26 cellular contexts compared by ENCODE assay signal in the genomic region with DNA sequence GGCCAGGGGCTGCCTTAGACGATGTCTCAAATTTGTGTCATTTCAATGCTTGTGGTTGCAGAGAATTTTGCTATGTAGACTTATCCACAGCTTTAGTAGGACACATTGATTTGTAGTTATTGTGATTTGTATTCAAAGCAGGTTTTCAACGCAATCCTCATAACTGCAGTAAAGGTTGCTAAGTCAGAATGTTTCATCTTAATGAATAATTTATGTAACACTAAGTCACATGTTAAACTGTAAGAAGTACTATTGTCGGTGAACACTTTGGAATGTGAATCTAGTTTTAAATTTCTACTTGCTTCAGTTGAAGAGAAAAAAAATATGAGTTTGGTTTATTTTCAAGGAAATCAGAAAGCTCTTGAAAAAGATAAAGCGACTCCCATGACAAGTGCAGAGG.
"Had no signal": no experiment of that assay in that cellular context is flagged by ENCODE, and none has a peak within 500 bp of the region (broad histone marks: within the 10 kb centered on the region; RNA-seq: fewer than 3 reads in every experiment).

No MANE protein-coding gene starts in this region.

- H3K27me3 Mint-ChIP-seq: type B pancreatic cell had no signal

- H3K27ac ChIP-seq: coronary artery, esophagus squamous epithelium, left lung, prostate gland, sigmoid colon, stomach, testis, tibial artery had no signal

- H3K9me3 Mint-ChIP-seq: neural crest cell, type B pancreatic cell had no signal

- FAIRE-seq: endometrium had no signal

- H3K36me3 Mint-ChIP-seq: immature natural killer cell; natural killer cell; stimulated activated effector memory CD8-positive, alpha-beta T cell treated with anti-CD3 and anti-CD28 coated beads, Interleukin-12 subunit alpha, Interleukin-12 subunit beta, amount 100 ng/mL, for 72 hours; type B pancreatic cell had no signal

- H3K4me1 Mint-ChIP-seq: immature natural killer cell; natural killer cell; stimulated activated effector memory CD8-positive, alpha-beta T cell treated with anti-CD3 and anti-CD28 coated beads, Interleukin-12 subunit alpha, Interleukin-12 subunit beta, amount 100 ng/mL, for 72 hours had no signal

- DNase-seq: dermis blood vessel endothelial cell; effector memory CD4-positive, alpha-beta T cell; erythroblast; esophagus squamous epithelium; foreskin melanocyte; hypothalamus; immature natural killer cell; islet precursor cell; left lung; mesendoderm; natural killer cell; nucleus accumbens; right cardiac atrium; sigmoid colon; stimulated activated CD4-positive, alpha-beta T cell treated with anti-CD3 and anti-CD28 coated beads, Interleukin-2, amount 100 ng/mL, for 24 hours; stimulated activated CD4-positive, alpha-beta T cell treated with anti-CD3 and anti-CD28 coated beads, Interleukin-4, amount 100 ng/mL, for 24 hours; stimulated activated naive CD4-positive, alpha-beta T cell treated with Interleukin-2 at 50 U/mL for 16 hours; stomach; testis; tibial artery had no signal

- ATAC-seq: left lung; natural killer cell; right cardiac atrium; stimulated activated effector memory CD8-positive, alpha-beta T cell treated with anti-CD3 and anti-CD28 coated beads, Interleukin-12 subunit alpha, Interleukin-12 subunit beta, amount 100 ng/mL, for 72 hours had no signal

- H3K9me3 ChIP-seq: esophagus squamous epithelium, prostate gland, sigmoid colon, stomach, testis, tibial artery had no signal

- H3K4me3 Mint-ChIP-seq: immature natural killer cell; natural killer cell; neural crest cell; stimulated activated effector memory CD8-positive, alpha-beta T cell treated with anti-CD3 and anti-CD28 coated beads, Interleukin-12 subunit alpha, Interleukin-12 subunit beta, amount 100 ng/mL, for 72 hours; type B pancreatic cell had no signal

- H3K27ac Mint-ChIP-seq: immature natural killer cell; natural killer cell; stimulated activated effector memory CD8-positive, alpha-beta T cell treated with anti-CD3 and anti-CD28 coated beads, Interleukin-12 subunit alpha, Interleukin-12 subunit beta, amount 100 ng/mL, for 72 hours; type B pancreatic cell had no signal

- H3K4me3 ChIP-seq: coronary artery, esophagus squamous epithelium, left lung, prostate gland, sigmoid colon, stomach, testis, tibial artery had no signal

- H3K36me3 ChIP-seq: esophagus squamous epithelium, left lung, prostate gland, sigmoid colon, stomach, tibial artery had no signal

- H3K4me1 ChIP-seq: esophagus squamous epithelium, left lung, prostate gland, sigmoid colon, stomach, testis, tibial artery had no signal
